ENCODE assay signal across 1 cellular context in the genomic region with DNA sequence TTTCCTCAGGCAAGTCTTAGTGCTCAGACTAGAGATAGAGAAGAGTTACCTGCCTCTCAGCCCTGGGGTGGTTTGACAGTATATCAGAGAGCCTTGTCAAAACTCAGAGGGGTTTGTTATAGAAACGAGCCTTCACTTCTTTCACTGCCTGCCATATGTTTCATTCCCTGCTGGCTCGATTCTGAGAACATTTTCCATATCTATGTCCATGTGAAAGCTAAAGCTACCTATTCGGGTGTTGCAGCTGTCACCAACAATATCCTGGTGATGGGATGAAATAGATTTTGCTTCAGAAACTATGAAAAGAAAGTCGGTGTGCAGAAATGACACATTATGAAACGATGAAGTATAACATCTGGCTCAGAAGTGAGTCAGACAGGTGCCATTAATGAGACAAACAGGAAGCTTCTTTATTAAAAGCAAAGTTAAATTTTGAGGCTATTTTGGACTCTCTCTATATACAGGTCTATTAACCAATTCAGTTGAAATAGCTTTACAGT.
TF ChIP-seq lines count a peak whose summit lies in the region.

No MANE protein-coding gene starts in this region.

TF ChIP-seq in GM12878, 131 proteins besides CTCF, POLR2A, EP300 and RAD21 (continued from another document and continues in another):
- TF ChIP-seq, protein P1, sequence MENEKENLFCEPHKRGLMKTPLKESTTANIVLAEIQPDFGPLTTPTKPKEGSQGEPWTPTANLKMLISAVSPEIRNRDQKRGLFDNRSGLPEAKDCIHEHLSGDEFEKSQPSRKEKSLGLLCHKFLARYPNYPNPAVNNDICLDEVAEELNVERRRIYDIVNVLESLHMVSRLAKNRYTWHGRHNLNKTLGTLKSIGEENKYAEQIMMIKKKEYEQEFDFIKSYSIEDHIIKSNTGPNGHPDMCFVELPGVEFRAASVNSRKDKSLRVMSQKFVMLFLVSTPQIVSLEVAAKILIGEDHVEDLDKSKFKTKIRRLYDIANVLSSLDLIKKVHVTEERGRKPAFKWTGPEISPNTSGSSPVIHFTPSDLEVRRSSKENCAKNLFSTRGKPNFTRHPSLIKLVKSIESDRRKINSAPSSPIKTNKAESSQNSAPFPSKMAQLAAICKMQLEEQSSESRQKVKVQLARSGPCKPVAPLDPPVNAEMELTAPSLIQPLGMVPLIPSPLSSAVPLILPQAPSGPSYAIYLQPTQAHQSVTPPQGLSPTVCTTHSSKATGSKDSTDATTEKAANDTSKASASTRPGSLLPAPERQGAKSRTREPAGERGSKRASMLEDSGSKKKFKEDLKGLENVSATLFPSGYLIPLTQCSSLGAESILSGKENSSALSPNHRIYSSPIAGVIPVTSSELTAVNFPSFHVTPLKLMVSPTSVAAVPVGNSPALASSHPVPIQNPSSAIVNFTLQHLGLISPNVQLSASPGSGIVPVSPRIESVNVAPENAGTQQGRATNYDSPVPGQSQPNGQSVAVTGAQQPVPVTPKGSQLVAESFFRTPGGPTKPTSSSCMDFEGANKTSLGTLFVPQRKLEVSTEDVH (IDR thresholded peaks at IDR 0.05; ENCODE audit: low read depth, partially characterized antibody) = no peak
- TF ChIP-seq, protein P2, sequence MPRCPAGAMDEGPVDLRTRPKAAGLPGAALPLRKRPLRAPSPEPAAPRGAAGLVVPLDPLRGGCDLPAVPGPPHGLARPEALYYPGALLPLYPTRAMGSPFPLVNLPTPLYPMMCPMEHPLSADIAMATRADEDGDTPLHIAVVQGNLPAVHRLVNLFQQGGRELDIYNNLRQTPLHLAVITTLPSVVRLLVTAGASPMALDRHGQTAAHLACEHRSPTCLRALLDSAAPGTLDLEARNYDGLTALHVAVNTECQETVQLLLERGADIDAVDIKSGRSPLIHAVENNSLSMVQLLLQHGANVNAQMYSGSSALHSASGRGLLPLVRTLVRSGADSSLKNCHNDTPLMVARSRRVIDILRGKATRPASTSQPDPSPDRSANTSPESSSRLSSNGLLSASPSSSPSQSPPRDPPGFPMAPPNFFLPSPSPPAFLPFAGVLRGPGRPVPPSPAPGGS (IDR thresholded peaks at IDR 0.05; ENCODE audit: borderline replicate concordance, insufficient read depth, low read depth, low read length, poor library complexity, severe bottlenecking) = peak; percentile 80
- TF ChIP-seq, protein P3, sequence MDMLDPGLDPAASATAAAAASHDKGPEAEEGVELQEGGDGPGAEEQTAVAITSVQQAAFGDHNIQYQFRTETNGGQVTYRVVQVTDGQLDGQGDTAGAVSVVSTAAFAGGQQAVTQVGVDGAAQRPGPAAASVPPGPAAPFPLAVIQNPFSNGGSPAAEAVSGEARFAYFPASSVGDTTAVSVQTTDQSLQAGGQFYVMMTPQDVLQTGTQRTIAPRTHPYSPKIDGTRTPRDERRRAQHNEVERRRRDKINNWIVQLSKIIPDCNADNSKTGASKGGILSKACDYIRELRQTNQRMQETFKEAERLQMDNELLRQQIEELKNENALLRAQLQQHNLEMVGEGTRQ (IDR thresholded peaks at IDR 0.05; ENCODE audit: borderline replicate concordance, low read depth, low read length) = no peak
- TF ChIP-seq SMAD5 (IDR thresholded peaks at IDR 0.05; ENCODE audit: low read depth) (no peak), SP1 (IDR thresholded peaks at IDR 0.05; ENCODE audit: low read depth, low read length) (no peak), EED (IDR thresholded peaks at IDR 0.05; ENCODE audit: low read depth) (peak; percentile 80), IKZF1 (conservative IDR thresholded peaks at IDR 0.05) (peak; percentile 70; the same call in 1 of the 2 replicates), CHD1 (IDR thresholded peaks at IDR 0.05; ENCODE audit: low read depth, low read length) (no peak), NFYA (IDR thresholded peaks at IDR 0.05; ENCODE audit: borderline replicate concordance, low read depth, low read length) (no peak), SMC3 (IDR thresholded peaks at IDR 0.05; ENCODE audit: borderline replicate concordance, low read length) (no peak), RCOR1 (conservative IDR thresholded peaks at IDR 0.05; ENCODE audit: low read depth, low read length) (no peak), IKZF2 (IDR thresholded peaks at IDR 0.05) (peak; percentile 77 to 86), MYB (IDR thresholded peaks at IDR 0.05; ENCODE audit: borderline replicate concordance, low read depth, low read length) (no peak), FOS (IDR thresholded peaks at IDR 0.05; ENCODE audit: borderline replicate concordance, extremely low read depth, insufficient read length) (no peak), MEF2A (IDR thresholded peaks at IDR 0.05; ENCODE audit: insufficient read depth, low read depth, low read length) (peak; percentile 94), MTA2 (IDR thresholded peaks at IDR 0.05; ENCODE audit: low read depth) (peak; percentile 91), ZSCAN29 (IDR thresholded peaks at IDR 0.05) (no peak), ZNF384 (IDR thresholded peaks at IDR 0.05; ENCODE audit: borderline replicate concordance, low read depth, low read length) (no peak), SIX5 (IDR thresholded peaks at IDR 0.05; ENCODE audit: low read depth, low read length, severe bottlenecking) (no peak), ASH2L (IDR thresholded peaks at IDR 0.05; ENCODE audit: borderline replicate concordance, low read depth) (no peak), ESRRA (IDR thresholded peaks at IDR 0.05; ENCODE audit: low read length) (no peak), ZNF217 (IDR thresholded peaks at IDR 0.05) (no peak), NFXL1 (IDR thresholded peaks at IDR 0.05; ENCODE audit: borderline replicate concordance) (no peak), RELA (IDR thresholded peaks at IDR 0.05; ENCODE audit: borderline replicate concordance, partially characterized antibody) (no peak), MXI1 (IDR thresholded peaks at IDR 0.05; ENCODE audit: low read depth, low read length) (no peak), WRNIP1 (IDR thresholded peaks at IDR 0.05; ENCODE audit: borderline replicate concordance, low read depth, low read length) (no peak), TCF3 (IDR thresholded peaks at IDR 0.05; ENCODE audit: borderline replicate concordance, insufficient read depth, low read depth, low read length) (peak; percentile 94), STAT1 (conservative IDR thresholded peaks at IDR 0.05) (no peak), NFIC (IDR thresholded peaks at IDR 0.05; ENCODE audit: low read depth, low read length) (peak; percentile 96), DPF2 (IDR thresholded peaks at IDR 0.05) (peak; percentile 90), PAX5 (IDR thresholded peaks at IDR 0.05; ENCODE audit: borderline replicate concordance, low read depth, low read length) (no peak), RAD51 (IDR thresholded peaks at IDR 0.05) (no peak), HDGF (IDR thresholded peaks at IDR 0.05) (no peak), ZNF24 (IDR thresholded peaks at IDR 0.05) (no peak), SRF (IDR thresholded peaks at IDR 0.05; ENCODE audit: low read depth in 2 of 2, low read length in 2 of 2) (no peak), BACH1 (IDR thresholded peaks at IDR 0.05; ENCODE audit: borderline replicate concordance) (0 out of 2 replicates have a peak, but pooled peaks have one; percentile 18), ZNF622 (IDR thresholded peaks at IDR 0.05) (no peak), EGR1 (IDR thresholded peaks at IDR 0.05; ENCODE audit: borderline replicate concordance in 1 of 2, low read depth in 2 of 2, low read length in 2 of 2) (no peak), PML (IDR thresholded peaks at IDR 0.05; ENCODE audit: low read length) (peak; percentile 73; the same call in 1 of the 2 replicates), BHLHE40 (IDR thresholded peaks at IDR 0.05; ENCODE audit: borderline replicate concordance in 1 of 2, low read depth in 2 of 2, low read length in 1 of 2) (peak; percentile 68 to 72), FOXK2 (IDR thresholded peaks at IDR 0.05) (no peak)
- TF ChIP-seq, protein P4, sequence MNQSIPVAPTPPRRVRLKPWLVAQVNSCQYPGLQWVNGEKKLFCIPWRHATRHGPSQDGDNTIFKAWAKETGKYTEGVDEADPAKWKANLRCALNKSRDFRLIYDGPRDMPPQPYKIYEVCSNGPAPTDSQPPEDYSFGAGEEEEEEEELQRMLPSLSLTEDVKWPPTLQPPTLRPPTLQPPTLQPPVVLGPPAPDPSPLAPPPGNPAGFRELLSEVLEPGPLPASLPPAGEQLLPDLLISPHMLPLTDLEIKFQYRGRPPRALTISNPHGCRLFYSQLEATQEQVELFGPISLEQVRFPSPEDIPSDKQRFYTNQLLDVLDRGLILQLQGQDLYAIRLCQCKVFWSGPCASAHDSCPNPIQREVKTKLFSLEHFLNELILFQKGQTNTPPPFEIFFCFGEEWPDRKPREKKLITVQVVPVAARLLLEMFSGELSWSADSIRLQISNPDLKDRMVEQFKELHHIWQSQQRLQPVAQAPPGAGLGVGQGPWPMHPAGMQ (IDR thresholded peaks at IDR 0.05; ENCODE audit: borderline replicate concordance) = no peak
- TF ChIP-seq, protein P5, sequence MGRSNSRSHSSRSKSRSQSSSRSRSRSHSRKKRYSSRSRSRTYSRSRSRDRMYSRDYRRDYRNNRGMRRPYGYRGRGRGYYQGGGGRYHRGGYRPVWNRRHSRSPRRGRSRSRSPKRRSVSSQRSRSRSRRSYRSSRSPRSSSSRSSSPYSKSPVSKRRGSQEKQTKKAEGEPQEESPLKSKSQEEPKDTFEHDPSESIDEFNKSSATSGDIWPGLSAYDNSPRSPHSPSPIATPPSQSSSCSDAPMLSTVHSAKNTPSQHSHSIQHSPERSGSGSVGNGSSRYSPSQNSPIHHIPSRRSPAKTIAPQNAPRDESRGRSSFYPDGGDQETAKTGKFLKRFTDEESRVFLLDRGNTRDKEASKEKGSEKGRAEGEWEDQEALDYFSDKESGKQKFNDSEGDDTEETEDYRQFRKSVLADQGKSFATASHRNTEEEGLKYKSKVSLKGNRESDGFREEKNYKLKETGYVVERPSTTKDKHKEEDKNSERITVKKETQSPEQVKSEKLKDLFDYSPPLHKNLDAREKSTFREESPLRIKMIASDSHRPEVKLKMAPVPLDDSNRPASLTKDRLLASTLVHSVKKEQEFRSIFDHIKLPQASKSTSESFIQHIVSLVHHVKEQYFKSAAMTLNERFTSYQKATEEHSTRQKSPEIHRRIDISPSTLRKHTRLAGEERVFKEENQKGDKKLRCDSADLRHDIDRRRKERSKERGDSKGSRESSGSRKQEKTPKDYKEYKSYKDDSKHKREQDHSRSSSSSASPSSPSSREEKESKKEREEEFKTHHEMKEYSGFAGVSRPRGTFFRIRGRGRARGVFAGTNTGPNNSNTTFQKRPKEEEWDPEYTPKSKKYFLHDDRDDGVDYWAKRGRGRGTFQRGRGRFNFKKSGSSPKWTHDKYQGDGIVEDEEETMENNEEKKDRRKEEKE (IDR thresholded peaks at IDR 0.05) = no peak
- TF ChIP-seq, protein P6, sequence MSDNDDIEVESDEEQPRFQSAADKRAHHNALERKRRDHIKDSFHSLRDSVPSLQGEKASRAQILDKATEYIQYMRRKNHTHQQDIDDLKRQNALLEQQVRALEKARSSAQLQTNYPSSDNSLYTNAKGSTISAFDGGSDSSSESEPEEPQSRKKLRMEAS (IDR thresholded peaks at IDR 0.05; ENCODE audit: low read depth, low read length) = no peak
- TF ChIP-seq, protein P7, sequence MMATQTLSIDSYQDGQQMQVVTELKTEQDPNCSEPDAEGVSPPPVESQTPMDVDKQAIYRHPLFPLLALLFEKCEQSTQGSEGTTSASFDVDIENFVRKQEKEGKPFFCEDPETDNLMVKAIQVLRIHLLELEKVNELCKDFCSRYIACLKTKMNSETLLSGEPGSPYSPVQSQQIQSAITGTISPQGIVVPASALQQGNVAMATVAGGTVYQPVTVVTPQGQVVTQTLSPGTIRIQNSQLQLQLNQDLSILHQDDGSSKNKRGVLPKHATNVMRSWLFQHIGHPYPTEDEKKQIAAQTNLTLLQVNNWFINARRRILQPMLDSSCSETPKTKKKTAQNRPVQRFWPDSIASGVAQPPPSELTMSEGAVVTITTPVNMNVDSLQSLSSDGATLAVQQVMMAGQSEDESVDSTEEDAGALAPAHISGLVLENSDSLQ (IDR thresholded peaks at IDR 0.05) = peak; percentile 80
- TF ChIP-seq, protein P8, sequence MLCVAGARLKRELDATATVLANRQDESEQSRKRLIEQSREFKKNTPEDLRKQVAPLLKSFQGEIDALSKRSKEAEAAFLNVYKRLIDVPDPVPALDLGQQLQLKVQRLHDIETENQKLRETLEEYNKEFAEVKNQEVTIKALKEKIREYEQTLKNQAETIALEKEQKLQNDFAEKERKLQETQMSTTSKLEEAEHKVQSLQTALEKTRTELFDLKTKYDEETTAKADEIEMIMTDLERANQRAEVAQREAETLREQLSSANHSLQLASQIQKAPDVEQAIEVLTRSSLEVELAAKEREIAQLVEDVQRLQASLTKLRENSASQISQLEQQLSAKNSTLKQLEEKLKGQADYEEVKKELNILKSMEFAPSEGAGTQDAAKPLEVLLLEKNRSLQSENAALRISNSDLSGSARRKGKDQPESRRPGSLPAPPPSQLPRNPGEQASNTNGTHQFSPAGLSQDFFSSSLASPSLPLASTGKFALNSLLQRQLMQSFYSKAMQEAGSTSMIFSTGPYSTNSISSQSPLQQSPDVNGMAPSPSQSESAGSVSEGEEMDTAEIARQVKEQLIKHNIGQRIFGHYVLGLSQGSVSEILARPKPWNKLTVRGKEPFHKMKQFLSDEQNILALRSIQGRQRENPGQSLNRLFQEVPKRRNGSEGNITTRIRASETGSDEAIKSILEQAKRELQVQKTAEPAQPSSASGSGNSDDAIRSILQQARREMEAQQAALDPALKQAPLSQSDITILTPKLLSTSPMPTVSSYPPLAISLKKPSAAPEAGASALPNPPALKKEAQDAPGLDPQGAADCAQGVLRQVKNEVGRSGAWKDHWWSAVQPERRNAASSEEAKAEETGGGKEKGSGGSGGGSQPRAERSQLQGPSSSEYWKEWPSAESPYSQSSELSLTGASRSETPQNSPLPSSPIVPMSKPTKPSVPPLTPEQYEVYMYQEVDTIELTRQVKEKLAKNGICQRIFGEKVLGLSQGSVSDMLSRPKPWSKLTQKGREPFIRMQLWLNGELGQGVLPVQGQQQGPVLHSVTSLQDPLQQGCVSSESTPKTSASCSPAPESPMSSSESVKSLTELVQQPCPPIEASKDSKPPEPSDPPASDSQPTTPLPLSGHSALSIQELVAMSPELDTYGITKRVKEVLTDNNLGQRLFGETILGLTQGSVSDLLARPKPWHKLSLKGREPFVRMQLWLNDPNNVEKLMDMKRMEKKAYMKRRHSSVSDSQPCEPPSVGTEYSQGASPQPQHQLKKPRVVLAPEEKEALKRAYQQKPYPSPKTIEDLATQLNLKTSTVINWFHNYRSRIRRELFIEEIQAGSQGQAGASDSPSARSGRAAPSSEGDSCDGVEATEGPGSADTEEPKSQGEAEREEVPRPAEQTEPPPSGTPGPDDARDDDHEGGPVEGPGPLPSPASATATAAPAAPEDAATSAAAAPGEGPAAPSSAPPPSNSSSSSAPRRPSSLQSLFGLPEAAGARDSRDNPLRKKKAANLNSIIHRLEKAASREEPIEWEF (IDR thresholded peaks at IDR 0.05; ENCODE audit: insufficient replicate concordance, low read depth, low read length) = no peak
- TF ChIP-seq, protein P9, sequence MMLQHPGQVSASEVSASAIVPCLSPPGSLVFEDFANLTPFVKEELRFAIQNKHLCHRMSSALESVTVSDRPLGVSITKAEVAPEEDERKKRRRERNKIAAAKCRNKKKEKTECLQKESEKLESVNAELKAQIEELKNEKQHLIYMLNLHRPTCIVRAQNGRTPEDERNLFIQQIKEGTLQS (IDR thresholded peaks at IDR 0.05; ENCODE audit: borderline replicate concordance, extremely low read depth, low read depth, low read length) = no peak
